21 cellular contexts compared by ENCODE assay signal in the genomic region with DNA sequence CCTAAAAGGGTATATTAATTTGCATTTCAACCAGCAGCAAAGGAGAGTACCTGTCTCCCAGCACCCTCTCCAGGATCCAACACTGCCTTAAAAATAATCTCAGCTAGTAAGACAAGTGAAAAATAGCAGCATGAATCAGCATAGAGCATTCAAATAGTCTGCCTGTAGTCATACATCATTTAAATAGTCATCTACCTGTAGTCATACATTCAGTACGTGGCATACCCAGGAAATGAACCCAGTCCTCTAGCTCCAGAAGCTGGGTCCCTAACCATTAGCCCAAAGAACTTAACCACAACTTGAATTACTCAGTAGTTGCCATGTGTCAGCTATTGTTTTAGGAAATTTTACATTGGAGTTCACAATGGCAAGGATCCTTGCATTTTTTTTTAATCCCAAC. TPM values are rescaled to one million over a fixed set of nuclear protein-coding genes. Genes with fewer than 3 reads are reported as not detected.
DNase-seq lines count a peak whose midpoint lies in the region; ATAC-seq and TF ChIP-seq lines count a peak whose summit lies in the region.
"Had no signal": no experiment of that assay in that cellular context is flagged by ENCODE, and none has a peak within 500 bp of the region (broad histone marks: within the 10 kb centered on the region; RNA-seq: fewer than 3 reads in every experiment).

No MANE protein-coding gene starts in this region.

- no TSS peak for BruUV-seq in PC-9 (replicated peaks; lab: Mats Ljungman, UMichigan)

- no peak for TF ChIP-seq POLR2A in gastrocnemius medialis (IDR thresholded peaks at IDR 0.05)

- peaks cover 14% of the 10 kb centered on the region; the same call in 1 of the 2 replicates for H3K27me3 ChIP-seq in PC-9 (ENCODE audit: insufficient read depth, low read depth)
- peaks cover 22 to 37% (median 36%) of the 10 kb centered on the region in 3 donors for H3K27me3 ChIP-seq in gastrocnemius medialis
- H3K27me3 ChIP-seq: vagina had no signal

- no peak overlapping the region for H2AFZ ChIP-seq in PC-9

- in situ Hi-C loops in gastrocnemius medialis (cut with MboI; ENCODE audit: low sequenced_read_pairs in 4 of 4), result no loop called here

- POLR2A ChIA-PET in PC-9 (lab: Charles Lee; ENCODE audit: unreplicated experiment), result no interaction called here

- ATAC-seq in gastrocnemius medialis, result no peak
- ATAC-seq: HCT116, Panc1 had no signal

- CTCF ChIA-PET in PC-9 (lab: Charles Lee), result no interaction called here

- no peak overlapping the region for H3K4me3 ChIP-seq in PC-9
- H3K4me3 ChIP-seq in epithelial cell of esophagus (ENCODE audit: low read length), result no peak overlapping the region
- no peak overlapping the region for H3K4me3 ChIP-seq in coronary artery
- no peak overlapping the region for H3K4me3 ChIP-seq in gastrocnemius medialis
- H3K4me3 ChIP-seq: stomach, vagina had no signal

- no peaks in the 10 kb centered on the region for H3K9me3 ChIP-seq in PC-9 (ENCODE audit: insufficient read depth, low read depth)
- no peaks in the 10 kb centered on the region for H3K9me3 ChIP-seq in gastrocnemius medialis
- H3K9me3 ChIP-seq: stomach, vagina had no signal

- no peaks in the 10 kb centered on the region for H3K9me2 ChIP-seq in PC-9 (ENCODE audit: insufficient read depth)

- H3F3A ChIP-seq in PC-9 (ENCODE audit: insufficient read depth, low read depth), result no peaks in the 10 kb centered on the region

- H3K27ac ChIP-seq in PC-9, result peak overlapping the region; percentile 2
- no peak overlapping the region for H3K27ac ChIP-seq in coronary artery
- no peak overlapping the region for H3K27ac ChIP-seq in gastrocnemius medialis
- H3K27ac ChIP-seq: KMS-11, stomach, vagina had no signal

- H3K4me1 ChIP-seq in PC-9 (replicated peaks; ENCODE audit: insufficient read depth) (peaks cover 13% of the 10 kb centered on the region), gastrocnemius medialis (peaks cover 0 to under 1% of the 10 kb centered on the region in 2 donors)

- intact Hi-C loops in PC-9 (cut with micrococcal nuclease; ENCODE audit: unreplicated experiment), result no loop called here
- intact Hi-C loops in gastrocnemius medialis (cut with DNase I; ENCODE audit: low total_unique reads), result loop anchor here (10.0 kb wide), 1 partner anchor 187 kb away; no protein-coding TSS in a partner anchor

- TF ChIP-seq CTCF in PC-9 (conservative IDR thresholded peaks at IDR 0.05), result no peak
- no peak for TF ChIP-seq CTCF in epithelial cell of esophagus (IDR thresholded peaks at IDR 0.05; ENCODE audit: insufficient read depth, low read depth, low read length, missing control alignments)
- no peak for TF ChIP-seq CTCF in coronary artery (IDR thresholded peaks at IDR 0.05)
- TF ChIP-seq CTCF in gastrocnemius medialis (IDR thresholded peaks at IDR 0.05 in 4 of 5, conservative IDR thresholded peaks at IDR 0.05 in 1 of 5), result no peak

- no peaks in the 10 kb centered on the region for H4K20me1 ChIP-seq in PC-9 (ENCODE audit: insufficient read depth)

- H3K36me3 ChIP-seq in PC-9 (ENCODE audit: low read depth) (no peaks in the 10 kb centered on the region), gastrocnemius medialis (no peaks in the 10 kb centered on the region)
- H3K36me3 ChIP-seq: stomach, vagina had no signal

- peak overlapping the region; percentile 10; the same call in 1 of the 2 replicates for H3K4me2 ChIP-seq in PC-9
- H3K4me2 ChIP-seq: KMS-11 had no signal

- H3K79me2 ChIP-seq in PC-9 (ENCODE audit: low read depth), result no peaks in the 10 kb centered on the region

- DNase-seq in ELR (ENCODE audit: low read depth), result peak; percentile 81
- DNase-seq in PC-9, result no peak
- peak; percentile 92 for DNase-seq in epithelial cell of esophagus (ENCODE audit: low read depth)
- DNase-seq in kidney glomerular epithelial cell (lab: John Stamatoyannopoulos, UW), result peak; percentile 75
- no peak for DNase-seq in AG20443 (ENCODE audit: low spot score)
- DNase-seq in coronary artery (ENCODE audit: low spot score), result no peak
- no peak for DNase-seq in NAMALWA (ENCODE audit: low spot score)
- no peak for DNase-seq in gastrocnemius medialis
- DNase-seq: activated CD4-positive, alpha-beta T cell treated with anti-CD3 and anti-CD28 coated beads for 48 hours; activated gamma-delta T cell treated with Interleukin-2 at 50 U/mL for 16 hours; amygdala; NCI-H1092 treated with DMSO at 0.1 percent for 48 hours; NCI-H2107; NCI-H82; nucleus accumbens; stimulated activated CD4-positive, alpha-beta T cell treated with anti-CD3 and anti-CD28 coated beads, Interleukin-2, amount 100 ng/mL, for 48 hours; stomach had no signal

RNA-seq across cellular contexts. Expression of a gene that starts 9.3 kb away (rescaled TPM):
- 0.25 TPM in 1 of 2 replicates, not detected in the other for total RNA-seq in PC-9 (2021)
- total RNA-seq in gastrocnemius medialis, result under 1 TPM; 0.02 to 0.82 (median 0.23) TPM

Comparison
In these comparisons a context has a peak if more than half of its experiments do, and no peak if none do; other contexts are left out.
1. DNase-seq: peak in ELR (single experiment), epithelial cell of esophagus (single experiment) and kidney glomerular epithelial cell (single experiment); none in PC-9 (0 of 2), AG20443 (single experiment), coronary artery (single experiment), NAMALWA (single experiment) and gastrocnemius medialis (0 of 2).